9 cellular contexts compared by ENCODE assay signal in the genomic region with DNA sequence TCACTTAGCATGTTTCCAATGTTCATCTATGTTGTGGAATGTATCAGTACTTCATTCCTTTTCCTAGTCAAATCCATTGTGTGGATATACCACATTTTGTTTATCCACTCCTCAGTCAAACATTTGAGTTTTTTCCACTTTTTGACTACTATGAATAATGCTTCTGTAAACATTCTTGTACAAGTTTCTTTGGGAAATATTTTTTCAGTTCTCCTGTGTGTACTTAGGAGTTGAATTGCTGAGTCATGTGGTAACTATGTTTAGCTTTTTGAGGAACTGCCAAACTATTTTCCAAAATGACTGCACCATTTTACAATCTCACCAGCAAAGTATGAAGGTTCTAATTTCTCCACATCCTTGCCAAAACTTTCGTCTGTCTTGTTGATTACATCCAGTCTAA.
A peak's percentile ranks its signal among the peaks of the same experiment; 100 is the strongest.
DNase-seq lines count a peak whose midpoint lies in the region; ATAC-seq and TF ChIP-seq lines count a peak whose summit lies in the region.
"Had no signal": no experiment of that assay in that cellular context is flagged by ENCODE, and none has a peak within 500 bp of the region (broad histone marks: within the 10 kb centered on the region; RNA-seq: fewer than 3 reads in every experiment).

No MANE protein-coding gene starts in this region.

- no peak overlapping the region for H3K4me3 Mint-ChIP-seq in activated T-helper 1 cell treated with anti-CD3 and anti-CD28 coated beads, Interleukin-12 subunit alpha, Interleukin-12 subunit beta, Interleukin-2, Interleukin-4 antibody, amounts not matched to agents 30 ng/mL and 10 ng/mL and 1 ng/mL, durations not matched to agents 14 hours and 24 hours and 36 hours

- no peaks in the 10 kb centered on the region for H3K27me3 Mint-ChIP-seq in activated T-helper 1 cell treated with anti-CD3 and anti-CD28 coated beads, Interleukin-12 subunit alpha, Interleukin-12 subunit beta, Interleukin-2, Interleukin-4 antibody, amounts not matched to agents 30 ng/mL and 10 ng/mL and 1 ng/mL, durations not matched to agents 14 hours and 24 hours and 36 hours (ENCODE audit: insufficient read depth)

- H3K27ac ChIP-seq in VCaP (peak overlapping the region; percentile 37), heart right ventricle (peak overlapping the region in 9 of 10 donors; percentile 0 to 74 (median 47)), skeletal muscle tissue (ENCODE audit: low read depth, low read length) (peak overlapping the region; percentile 55), testis (peak overlapping the region in 1 of 2 donors; percentile 64)

- no peaks in the 10 kb centered on the region for H3K4me1 Mint-ChIP-seq in activated T-helper 1 cell treated with anti-CD3 and anti-CD28 coated beads, Interleukin-12 subunit alpha, Interleukin-12 subunit beta, Interleukin-2, Interleukin-4 antibody, amounts not matched to agents 30 ng/mL and 10 ng/mL and 1 ng/mL, durations not matched to agents 14 hours and 24 hours and 36 hours (ENCODE audit: low read depth)

- H3K27me3 ChIP-seq in heart right ventricle (no peaks in the 10 kb centered on the region), skeletal muscle tissue (ENCODE audit: control insufficient read depth in 3 of 3, insufficient read depth in 3 of 3, low read length in 3 of 3) (no peaks in the 10 kb centered on the region), testis (no peaks in the 10 kb centered on the region)

- no peaks in the 10 kb centered on the region for H3K36me3 ChIP-seq in heart right ventricle
- H3K36me3 ChIP-seq in skeletal muscle tissue (ENCODE audit: control insufficient read depth in 3 of 3, insufficient read depth in 3 of 3, low read length in 3 of 3): no peaks in the 10 kb centered on the region
- no peaks in the 10 kb centered on the region for H3K36me3 ChIP-seq in testis (ENCODE audit: low read depth, missing control alignments)

- no peak overlapping the region for H3K9ac ChIP-seq in skeletal muscle tissue (ENCODE audit: low read depth in 1 of 3, low read length in 3 of 3)

- H3K9me3 ChIP-seq in heart right ventricle (peaks cover 0 to 14% (median 0%) of the 10 kb centered on the region in 11 donors), skeletal muscle tissue (ENCODE audit: control insufficient read depth in 3 of 3, low read length in 3 of 3) (no peaks in the 10 kb centered on the region), testis (no peaks in the 10 kb centered on the region)

- no peaks in the 10 kb centered on the region for H3K36me3 Mint-ChIP-seq in activated T-helper 1 cell treated with anti-CD3 and anti-CD28 coated beads, Interleukin-12 subunit alpha, Interleukin-12 subunit beta, Interleukin-2, Interleukin-4 antibody, amounts not matched to agents 30 ng/mL and 10 ng/mL and 1 ng/mL, durations not matched to agents 14 hours and 24 hours and 36 hours (ENCODE audit: low read depth)

- H3K4me1 ChIP-seq in heart right ventricle: peaks cover 0 to 24% (median 15%) of the 10 kb centered on the region in 9 donors
- peaks cover 3 to 10% (median 4%) of the 10 kb centered on the region in 3 donors for H3K4me1 ChIP-seq in skeletal muscle tissue (ENCODE audit: control insufficient read depth in 3 of 3, insufficient read depth in 3 of 3, low read length in 3 of 3)
- H3K4me1 ChIP-seq in testis: no peaks in the 10 kb centered on the region

- H3K4me3 ChIP-seq in heart right ventricle (no peak overlapping the region), skeletal muscle tissue (ENCODE audit: low read length in 3 of 3) (no peak overlapping the region), testis (no peak overlapping the region)

- no peak overlapping the region for H3K27ac Mint-ChIP-seq in activated T-helper 1 cell treated with anti-CD3 and anti-CD28 coated beads, Interleukin-12 subunit alpha, Interleukin-12 subunit beta, Interleukin-2, Interleukin-4 antibody, amounts not matched to agents 30 ng/mL and 10 ng/mL and 1 ng/mL, durations not matched to agents 14 hours and 24 hours and 36 hours

- peak; percentile 97 for DNase-seq in HCEC 1CT
- no peak for DNase-seq in heart right ventricle
- DNase-seq in NCI-H748 treated with DMSO at 0.1 percent for 48 hours (lab: John Stamatoyannopoulos, UW): no peak
- no peak for DNase-seq in activated T-helper 1 cell treated with anti-CD3 and anti-CD28 coated beads, Interleukin-12 subunit alpha, Interleukin-12 subunit beta, Interleukin-2, Interleukin-4 antibody, amounts not matched to agents 30 ng/mL and 10 ng/mL and 1 ng/mL, durations not matched to agents 14 hours and 24 hours and 36 hours (ENCODE audit: low spot score)
- DNase-seq in testis: no peak

- ATAC-seq in heart right ventricle (peak in 7 of 8 donors; percentile 76 to 88 (median 86)), HG03045 (IDR thresholded peaks at IDR 0.05; ENCODE audit: unreplicated experiment) (no peak)
- ATAC-seq: activated CD4-positive, CD25-positive, alpha-beta regulatory T cell treated with anti-CD3 and anti-CD28 coated beads, Interleukin-2, amount 50 U/mL, for 24 hours had no signal

- intact Hi-C loops in heart right ventricle (cut with DNase I) (no loop called here), testis (cut with DNase I; ENCODE audit: low total_unique reads) (no loop called here)
- intact Hi-C loops in activated T-helper 1 cell treated with anti-CD3 and anti-CD28 coated beads, Interleukin-12 subunit alpha, Interleukin-12 subunit beta, Interleukin-2, Interleukin-4 antibody, amounts not matched to agents 30 ng/mL and 10 ng/mL and 1 ng/mL, durations not matched to agents 14 hours and 24 hours and 36 hours (cut with micrococcal nuclease): no loop called here

- no peak for TF ChIP-seq POLR2A in testis (IDR thresholded peaks at IDR 0.05)

- no peak for TF ChIP-seq CTCF in VCaP (conservative IDR thresholded peaks at IDR 0.05)
- no peak for TF ChIP-seq CTCF in heart right ventricle (IDR thresholded peaks at IDR 0.05)
- TF ChIP-seq CTCF in testis (IDR thresholded peaks at IDR 0.05): no peak

- H3K9me3 Mint-ChIP-seq in activated T-helper 1 cell treated with anti-CD3 and anti-CD28 coated beads, Interleukin-12 subunit alpha, Interleukin-12 subunit beta, Interleukin-2, Interleukin-4 antibody, amounts not matched to agents 30 ng/mL and 10 ng/mL and 1 ng/mL, durations not matched to agents 14 hours and 24 hours and 36 hours: peaks cover 9% of the 10 kb centered on the region

- 0 to 2% methylated on average over 1 of the region's 1 CpG for WGBS in heart right ventricle, 2 donors
- WGBS in testis, 2 donors: 18 to 23% methylated on average over 1 of the region's 1 CpG
